9 cellular contexts compared by ENCODE assay signal in the genomic region with DNA sequence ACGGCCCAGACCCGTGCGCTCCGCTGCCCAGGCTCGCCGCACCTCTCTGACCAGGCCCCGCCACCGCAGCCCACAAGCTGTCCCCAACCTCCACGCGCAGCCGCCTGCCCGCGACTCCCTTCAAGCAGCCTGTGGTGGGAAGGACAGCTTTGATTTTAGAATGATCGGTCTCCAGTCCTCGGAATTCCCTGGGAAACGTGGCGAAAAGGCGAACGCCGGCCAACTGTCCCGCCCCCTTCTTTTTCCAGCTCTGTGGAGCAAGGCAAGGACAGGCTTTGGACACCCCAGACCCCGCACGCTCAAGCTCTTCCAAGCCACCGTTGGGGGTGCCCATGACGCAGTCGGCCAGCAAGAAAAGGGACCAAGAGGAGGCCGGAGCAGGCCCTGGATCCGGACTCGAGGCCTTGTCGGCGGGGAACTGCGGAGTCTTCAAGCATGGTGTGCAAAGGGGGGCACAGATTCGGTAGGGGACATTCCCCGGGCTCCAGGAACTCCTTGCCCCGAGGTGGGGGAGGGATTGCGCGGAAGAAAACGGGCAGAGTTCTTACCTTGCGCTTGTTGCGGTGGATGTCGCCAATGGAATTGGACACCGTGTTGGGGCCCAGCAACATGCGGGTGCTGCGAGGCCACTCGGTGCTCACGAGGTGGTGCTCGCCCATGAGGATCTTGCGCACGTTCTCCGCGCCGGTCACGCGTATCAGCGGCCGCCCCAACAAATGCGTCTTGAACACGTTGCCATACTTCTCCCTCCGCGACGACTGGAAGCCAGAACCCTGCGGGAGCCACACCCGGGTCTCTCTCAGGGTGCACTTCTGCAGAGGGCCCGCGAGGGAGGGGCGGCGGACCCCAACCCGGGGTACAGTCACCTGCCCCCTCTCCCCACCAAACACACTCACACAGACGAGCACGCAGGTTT. TPM values are rescaled to one million over a fixed set of nuclear protein-coding genes. Genes with fewer than 3 reads are reported as not detected.
DNase-seq lines count a peak whose midpoint lies in the region; ATAC-seq and TF ChIP-seq lines count a peak whose summit lies in the region.
"Had no signal": no experiment of that assay in that cellular context is flagged by ENCODE, and none has a peak within 500 bp of the region (broad histone marks: within the 10 kb centered on the region; RNA-seq: fewer than 3 reads in every experiment).

No MANE protein-coding gene starts in this region.

- 37% methylated on average over 70 of the region's 70 CpGs for WGBS in urinary bladder

- CTCF ChIA-PET in activated naive CD4-positive, alpha-beta T cell treated with anti-CD3 and anti-CD28 coated beads, Interleukin-2, amount 10 ng/mL, durations not matched to agents 7 days and 5 days (lab: Charles Lee), result no interaction called here

- peaks cover 21% of the 10 kb centered on the region for H3K4me1 Mint-ChIP-seq in activated naive CD4-positive, alpha-beta T cell treated with anti-CD3 and anti-CD28 coated beads, Interleukin-2, amount 10 ng/mL, durations not matched to agents 7 days and 5 days
- peaks cover 12 to 43% (median 29%) of the 10 kb centered on the region in 4 donors for H3K4me1 Mint-ChIP-seq in naive thymus-derived CD8-positive, alpha-beta T cell

- peaks cover 82% of the 10 kb centered on the region for H3K27me3 Mint-ChIP-seq in activated naive CD4-positive, alpha-beta T cell treated with anti-CD3 and anti-CD28 coated beads, Interleukin-2, amount 10 ng/mL, durations not matched to agents 7 days and 5 days
- peaks cover 15 to 57% (median 43%) of the 10 kb centered on the region in 5 donors for H3K27me3 Mint-ChIP-seq in naive thymus-derived CD8-positive, alpha-beta T cell

- peak; percentile 19 for DNase-seq in activated naive CD4-positive, alpha-beta T cell treated with anti-CD3 and anti-CD28 coated beads, Interleukin-2, amount 10 ng/mL, durations not matched to agents 7 days and 5 days
- DNase-seq in activated naive CD4-positive, alpha-beta T cell treated with anti-CD3 and anti-CD28 coated beads, Interleukin-2, amount 50 U/mL, for 16 hours, result no peak
- no peak for DNase-seq in epithelial cell of proximal tubule (ENCODE audit: low read depth)
- no peak for DNase-seq in naive thymus-derived CD8-positive, alpha-beta T cell
- no peak for DNase-seq in AG08395 (ENCODE audit: low spot score)

- H3K4me3 ChIP-seq in epithelial cell of proximal tubule (ENCODE audit: low read depth, low read length) (peak overlapping the region; percentile 7), urinary bladder (ENCODE audit: low read depth, low read length) (peak overlapping the region; percentile 35)

- POLR2A ChIA-PET in naive thymus-derived CD8-positive, alpha-beta T cell (lab: Charles Lee), result no interaction called here

- H3K36me3 ChIP-seq in urinary bladder (ENCODE audit: insufficient read depth), result no peaks in the 10 kb centered on the region

- H3K27ac ChIP-seq in urinary bladder (ENCODE audit: low read depth), result no peak overlapping the region

- H3K4me1 ChIP-seq in urinary bladder (ENCODE audit: insufficient read depth), result peaks cover 4% of the 10 kb centered on the region

- no peak overlapping the region for H3K27ac Mint-ChIP-seq in activated naive CD4-positive, alpha-beta T cell treated with anti-CD3 and anti-CD28 coated beads, Interleukin-2, amount 10 ng/mL, durations not matched to agents 7 days and 5 days
- no peak overlapping the region for H3K27ac Mint-ChIP-seq in naive thymus-derived CD8-positive, alpha-beta T cell
- H3K27ac Mint-ChIP-seq: T-helper 1 cell treated with Interleukin-12 subunit alpha and Interleukin-12 subunit beta and Interleukin-4 antibody, amounts not matched to agents 30 μg/mL and 1 μg/mL, for 36 hours had no signal

- no peak overlapping the region for H3K4me3 Mint-ChIP-seq in activated naive CD4-positive, alpha-beta T cell treated with anti-CD3 and anti-CD28 coated beads, Interleukin-2, amount 10 ng/mL, durations not matched to agents 7 days and 5 days
- peak overlapping the region; percentile 36 to 77 (median 48) for H3K4me3 Mint-ChIP-seq in naive thymus-derived CD8-positive, alpha-beta T cell
- H3K4me3 Mint-ChIP-seq: T-helper 1 cell treated with Interleukin-12 subunit alpha and Interleukin-12 subunit beta and Interleukin-4 antibody, amounts not matched to agents 30 μg/mL and 1 μg/mL, for 36 hours had no signal

- no peak for ATAC-seq in naive thymus-derived CD8-positive, alpha-beta T cell
- ATAC-seq in GM18517 (IDR thresholded peaks at IDR 0.05; ENCODE audit: unreplicated experiment), result no peak
- no peak for ATAC-seq in GM21367 (IDR thresholded peaks at IDR 0.05; ENCODE audit: unreplicated experiment)

- peaks cover 9% of the 10 kb centered on the region for H3K36me3 Mint-ChIP-seq in activated naive CD4-positive, alpha-beta T cell treated with anti-CD3 and anti-CD28 coated beads, Interleukin-2, amount 10 ng/mL, durations not matched to agents 7 days and 5 days
- peaks cover 0 to 4% (median 0%) of the 10 kb centered on the region in 3 donors for H3K36me3 Mint-ChIP-seq in naive thymus-derived CD8-positive, alpha-beta T cell

- TF ChIP-seq CTCF in epithelial cell of proximal tubule (conservative IDR thresholded peaks at IDR 0.05; ENCODE audit: low read depth, low read length), result no peak

- no peaks in the 10 kb centered on the region for H3K9me3 Mint-ChIP-seq in activated naive CD4-positive, alpha-beta T cell treated with anti-CD3 and anti-CD28 coated beads, Interleukin-2, amount 10 ng/mL, durations not matched to agents 7 days and 5 days
- peaks cover 0 to 7% (median 0%) of the 10 kb centered on the region in 9 donors for H3K9me3 Mint-ChIP-seq in naive thymus-derived CD8-positive, alpha-beta T cell
- H3K9me3 Mint-ChIP-seq: T-helper 1 cell treated with Interleukin-12 subunit alpha and Interleukin-12 subunit beta and Interleukin-4 antibody, amounts not matched to agents 30 μg/mL and 1 μg/mL, for 36 hours had no signal

RNA-seq across cellular contexts. Expression of a gene that starts 4.0 kb away (rescaled TPM):
- total RNA-seq in epithelial cell of proximal tubule, result 0.17 and 0.36 TPM in 2 replicates
- not detected for total RNA-seq in naive thymus-derived CD8-positive, alpha-beta T cell
- polyA plus RNA-seq in naive thymus-derived CD8-positive, alpha-beta T cell, result not detected
- 4.7 TPM for total RNA-seq in urinary bladder
- polyA plus RNA-seq in urinary bladder, result 6.1 TPM
